In genomic region chr6:118810420-118811027, GRCh38 we compare ENCODE assay signal across 8 cellular contexts.
DNase-seq lines count a peak whose midpoint lies in the region; ATAC-seq and TF ChIP-seq lines count a peak whose summit lies in the region.

No MANE protein-coding gene starts in this region.

- intact Hi-C loops in CD14-positive monocyte (cut with micrococcal nuclease): no loop called here

- peak; percentile 87 for ATAC-seq in GM21381 (IDR thresholded peaks at IDR 0.05; ENCODE audit: unreplicated experiment)

- H3K9me2 ChIP-seq in SK-N-SH: no peaks in the 10 kb centered on the region

- no peaks in the 10 kb centered on the region for H3K79me2 ChIP-seq in SK-N-SH (ENCODE audit: insufficient read depth)

- H3K36me3 Mint-ChIP-seq in CD14-positive monocyte (peaks cover 19 to 26% of the 10 kb centered on the region in 2 donors), IgD-negative memory B cell (no peaks in the 10 kb centered on the region)

- no peak for TF ChIP-seq CTCF in CD14-positive monocyte (IDR thresholded peaks at IDR 0.05)
- TF ChIP-seq CTCF in SK-N-SH (IDR thresholded peaks at IDR 0.05): no peak

- no peak overlapping the region for H3K4me2 ChIP-seq in SK-N-SH

- no peak overlapping the region for H3K27ac ChIP-seq in SK-N-SH (ENCODE audit: low read depth in 2 of 2, low read length in 1 of 2)

- peaks cover 0 to 1% (median 0%) of the 10 kb centered on the region in 7 donors for H3K9me3 Mint-ChIP-seq in CD14-positive monocyte
- no peaks in the 10 kb centered on the region for H3K9me3 Mint-ChIP-seq in IgD-negative memory B cell

- H2AFZ ChIP-seq in SK-N-SH (ENCODE audit: low read depth): no peak overlapping the region

- TF ChIP-seq EP300 in SK-N-SH (IDR thresholded peaks at IDR 0.05; ENCODE audit: borderline replicate concordance in 1 of 2, low read depth in 1 of 2, low read length in 1 of 2): no peak

- H4K20me1 ChIP-seq in SK-N-SH (ENCODE audit: insufficient read depth): no peaks in the 10 kb centered on the region

- no peak for TF ChIP-seq RAD21 in SK-N-SH (IDR thresholded peaks at IDR 0.05; ENCODE audit: low read length)

- peak overlapping the region in 6 of 7 donors; percentile 37 to 82 (median 56) for H3K27ac Mint-ChIP-seq in CD14-positive monocyte
- H3K27ac Mint-ChIP-seq in IgD-negative memory B cell: peak overlapping the region; percentile 23 to 88 (median 85)

- peaks cover 0 to 2% (median 1%) of the 10 kb centered on the region in 3 donors for H3K27me3 Mint-ChIP-seq in CD14-positive monocyte (ENCODE audit: low read depth in 3 of 3)
- no peaks in the 10 kb centered on the region for H3K27me3 Mint-ChIP-seq in IgD-negative memory B cell

- H3K4me1 Mint-ChIP-seq in CD14-positive monocyte: peaks cover 49% of the 10 kb centered on the region
- peaks cover 22 to 41% (median 37%) of the 10 kb centered on the region in 3 donors for H3K4me1 Mint-ChIP-seq in IgD-negative memory B cell

- no peaks in the 10 kb centered on the region for H3K9me3 ChIP-seq in SK-N-SH

- 72% methylated on average over 4 of the region's 4 CpGs for WGBS in SK-N-SH (ENCODE audit: low lambda C conversion rate)

- H3F3A ChIP-seq in SK-N-SH (replicated peaks; ENCODE audit: insufficient read depth): no peaks in the 10 kb centered on the region

- no peak overlapping the region for H3K4me3 ChIP-seq in SK-N-SH (ENCODE audit: low read depth in 2 of 2, low read length in 1 of 2)

- peak overlapping the region; percentile 56 to 71 for H3K4me3 Mint-ChIP-seq in CD14-positive monocyte
- H3K4me3 Mint-ChIP-seq in IgD-negative memory B cell: peak overlapping the region; percentile 2 to 94 (median 77)

- CTCF ChIA-PET in SK-N-SH (lab: Yijun Ruan, JAX): no interaction called here

- H3K9ac ChIP-seq in SK-N-SH: no peak overlapping the region

- peaks cover 0 to 2% of the 10 kb centered on the region in 2 experiments; a peak in 1 of 4 replicates for H3K4me1 ChIP-seq in SK-N-SH (ENCODE audit: control insufficient read depth in 1 of 2, insufficient read depth in 2 of 2, low read depth in 1 of 2, low read length in 1 of 2)

- no peaks in the 10 kb centered on the region for H3K27me3 ChIP-seq in SK-N-SH (ENCODE audit: insufficient read depth)

- DNase-seq in CD14-positive monocyte (ENCODE audit: low spot score) (no peak), NCI-H2171 (lab: John Stamatoyannopoulos, UW) (no peak), SK-N-SH (no peak), midbrain (lab: John Stamatoyannopoulos, UW) (no peak)
- peak; percentile 36 for DNase-seq in activated CD8-positive, alpha-beta memory T cell treated with anti-CD3 and anti-CD28 coated beads, Interleukin-2, amount 50 U/mL, for 24 hours (ENCODE audit: extremely low read depth)
- DNase-seq in stimulated activated CD4-positive, alpha-beta T cell treated with anti-CD3 and anti-CD28 coated beads, Interleukin-1b, Interleukin-23, amount 100 ng/mL, for 4 hours (ENCODE audit: low read depth in 2 of 2): peak; percentile 27 to 55

- POLR2A ChIA-PET in SK-N-SH (lab: Yijun Ruan, JAX): no interaction called here

- H3K36me3 ChIP-seq in SK-N-SH (replicated peaks in 1 of 2; ENCODE audit: control insufficient read depth in 1 of 2, insufficient read depth in 2 of 2, low read length in 1 of 2): peaks cover 3 to 10% of the 10 kb centered on the region in 2 experiments

TF ChIP-seq in SK-N-SH, 30 proteins besides CTCF, POLR2A, EP300 and RAD21:
- TF ChIP-seq RCOR1 (IDR thresholded peaks at IDR 0.05; ENCODE audit: low read length): no peak
- no peak for TF ChIP-seq ZBTB33 (IDR thresholded peaks at IDR 0.05; ENCODE audit: borderline replicate concordance, low read depth)
- no peak for TF ChIP-seq TCF12 (IDR thresholded peaks at IDR 0.05)
- TF ChIP-seq FOSL2 (IDR thresholded peaks at IDR 0.05; ENCODE audit: borderline replicate concordance, low read depth): no peak
- no peak for TF ChIP-seq POLR2AphosphoS5 (IDR thresholded peaks at IDR 0.05; ENCODE audit: low read depth, low read length)
- no peak for TF ChIP-seq MXI1 (IDR thresholded peaks at IDR 0.05; ENCODE audit: low read depth, low read length)
- TF ChIP-seq REST (IDR thresholded peaks at IDR 0.05; ENCODE audit: low read depth, low read length): no peak
- TF ChIP-seq, protein P1, sequence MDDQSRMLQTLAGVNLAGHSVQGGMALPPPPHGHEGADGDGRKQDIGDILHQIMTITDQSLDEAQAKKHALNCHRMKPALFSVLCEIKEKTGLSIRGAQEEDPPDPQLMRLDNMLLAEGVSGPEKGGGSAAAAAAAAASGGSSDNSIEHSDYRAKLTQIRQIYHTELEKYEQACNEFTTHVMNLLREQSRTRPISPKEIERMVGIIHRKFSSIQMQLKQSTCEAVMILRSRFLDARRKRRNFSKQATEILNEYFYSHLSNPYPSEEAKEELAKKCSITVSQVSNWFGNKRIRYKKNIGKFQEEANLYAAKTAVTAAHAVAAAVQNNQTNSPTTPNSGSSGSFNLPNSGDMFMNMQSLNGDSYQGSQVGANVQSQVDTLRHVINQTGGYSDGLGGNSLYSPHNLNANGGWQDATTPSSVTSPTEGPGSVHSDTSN (IDR thresholded peaks at IDR 0.05): no peak
- TF ChIP-seq SIN3A (IDR thresholded peaks at IDR 0.05; ENCODE audit: borderline replicate concordance, low read depth, low read length): no peak
- no peak for TF ChIP-seq GABPA (IDR thresholded peaks at IDR 0.05; ENCODE audit: low read depth)
- no peak for TF ChIP-seq IRF3 (IDR thresholded peaks at IDR 0.05; ENCODE audit: low read depth, low read length)
- TF ChIP-seq, protein P2, sequence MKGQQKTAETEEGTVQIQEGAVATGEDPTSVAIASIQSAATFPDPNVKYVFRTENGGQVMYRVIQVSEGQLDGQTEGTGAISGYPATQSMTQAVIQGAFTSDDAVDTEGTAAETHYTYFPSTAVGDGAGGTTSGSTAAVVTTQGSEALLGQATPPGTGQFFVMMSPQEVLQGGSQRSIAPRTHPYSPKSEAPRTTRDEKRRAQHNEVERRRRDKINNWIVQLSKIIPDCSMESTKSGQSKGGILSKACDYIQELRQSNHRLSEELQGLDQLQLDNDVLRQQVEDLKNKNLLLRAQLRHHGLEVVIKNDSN (IDR thresholded peaks at IDR 0.05; ENCODE audit: borderline replicate concordance, low read depth): no peak
TF ChIP-seq in SK-N-SH: peak in this region for 0.

Comparison
In these comparisons a context has a peak if more than half of its experiments do, and no peak if none do; other contexts are left out.
1. DNase-seq: peak in activated CD8-positive, alpha-beta memory T cell treated with anti-CD3 and anti-CD28 coated beads, Interleukin-2, amount 50 U/mL, for 24 hours (single experiment) and stimulated activated CD4-positive, alpha-beta T cell treated with anti-CD3 and anti-CD28 coated beads, Interleukin-1b, Interleukin-23, amount 100 ng/mL, for 4 hours (2 of 2); none in CD14-positive monocyte (single experiment), NCI-H2171 (single experiment), SK-N-SH (single experiment) and midbrain (single experiment).